Comparison of ENCODE assay signal across 1 cellular context in the genomic region with DNA sequence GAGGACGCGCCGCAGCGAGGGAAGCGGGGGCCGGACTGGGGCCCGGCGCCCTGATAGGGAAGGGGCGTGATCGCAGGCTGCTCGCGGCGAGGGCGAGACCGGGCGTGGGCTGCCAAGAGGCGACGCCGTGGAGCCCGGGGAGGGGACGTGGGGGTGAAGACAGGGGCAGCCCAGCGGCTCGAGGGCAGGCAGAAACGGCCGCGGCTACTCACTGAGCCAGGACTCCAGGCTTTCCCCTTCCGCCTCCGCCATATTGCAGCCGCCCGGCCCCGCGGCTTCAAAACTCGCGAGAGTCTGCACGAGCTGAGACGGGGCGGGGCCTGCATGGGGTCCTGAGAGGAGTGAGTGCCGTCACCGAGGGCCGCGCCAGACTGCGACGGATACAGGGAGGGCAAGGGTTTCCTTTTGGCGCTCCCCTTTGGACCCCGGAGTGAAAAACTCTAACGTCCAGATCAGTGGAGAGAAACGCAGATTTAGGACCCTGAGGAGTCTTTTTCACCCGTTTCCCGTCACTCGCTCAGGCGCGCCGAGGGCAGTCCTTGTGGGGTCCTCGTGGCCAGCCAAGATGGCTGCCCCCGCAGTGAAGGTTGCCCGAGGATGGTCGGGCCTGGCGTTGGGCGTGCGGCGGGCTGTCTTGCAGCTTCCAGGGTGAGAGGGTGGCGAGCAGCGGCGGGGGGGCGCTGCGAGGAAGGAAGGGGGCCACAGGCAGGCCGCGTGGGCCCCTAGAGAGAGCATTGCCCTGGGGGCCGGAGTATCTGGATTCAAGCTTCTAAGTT.
TF ChIP-seq lines count a peak whose summit lies in the region.

Gene GGA3, minus strand, starts transcription at position 271 of the 776 bp plus-strand sequence. Its CDS starts 19 bp downstream, at position 252.
Gene MRPS7, plus strand, starts transcription at position 544 of the 776 bp plus-strand sequence. Its CDS starts 22 bp downstream, at position 566.

TF ChIP-seq in K562, 482 proteins besides CTCF, POLR2A, EP300 and RAD21 (continued from another document and continues in another):
- TF ChIP-seq, protein P1, sequence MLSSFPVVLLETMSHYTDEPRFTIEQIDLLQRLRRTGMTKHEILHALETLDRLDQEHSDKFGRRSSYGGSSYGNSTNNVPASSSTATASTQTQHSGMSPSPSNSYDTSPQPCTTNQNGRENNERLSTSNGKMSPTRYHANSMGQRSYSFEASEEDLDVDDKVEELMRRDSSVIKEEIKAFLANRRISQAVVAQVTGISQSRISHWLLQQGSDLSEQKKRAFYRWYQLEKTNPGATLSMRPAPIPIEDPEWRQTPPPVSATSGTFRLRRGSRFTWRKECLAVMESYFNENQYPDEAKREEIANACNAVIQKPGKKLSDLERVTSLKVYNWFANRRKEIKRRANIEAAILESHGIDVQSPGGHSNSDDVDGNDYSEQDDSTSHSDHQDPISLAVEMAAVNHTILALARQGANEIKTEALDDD (IDR thresholded peaks at IDR 0.05): 0 out of 2 replicates have a peak, but pooled peaks have one; percentile 28
- no peak for TF ChIP-seq NELFE (IDR thresholded peaks at IDR 0.05; ENCODE audit: insufficient read depth, insufficient read length)
- TF ChIP-seq ZFX (CRISPR knock-in tag; IDR thresholded peaks at IDR 0.05): peak; percentile 83
- no peak for TF ChIP-seq GATA2 (CRISPR knock-in tag; IDR thresholded peaks at IDR 0.05)
- no peak for TF ChIP-seq ZNF512 (tag; IDR thresholded peaks at IDR 0.05)
- TF ChIP-seq, protein P2, sequence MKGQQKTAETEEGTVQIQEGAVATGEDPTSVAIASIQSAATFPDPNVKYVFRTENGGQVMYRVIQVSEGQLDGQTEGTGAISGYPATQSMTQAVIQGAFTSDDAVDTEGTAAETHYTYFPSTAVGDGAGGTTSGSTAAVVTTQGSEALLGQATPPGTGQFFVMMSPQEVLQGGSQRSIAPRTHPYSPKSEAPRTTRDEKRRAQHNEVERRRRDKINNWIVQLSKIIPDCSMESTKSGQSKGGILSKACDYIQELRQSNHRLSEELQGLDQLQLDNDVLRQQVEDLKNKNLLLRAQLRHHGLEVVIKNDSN (CRISPR knock-in tag; IDR thresholded peaks at IDR 0.05): peak; percentile 60
- no peak for TF ChIP-seq PTRF (tag; IDR thresholded peaks at IDR 0.05)
- TF ChIP-seq PRPF4 (IDR thresholded peaks at IDR 0.05; ENCODE audit: insufficient read depth, low read depth, low read length, poor library complexity, severe bottlenecking): no peak
- TF ChIP-seq CBX3 (IDR thresholded peaks at IDR 0.05; ENCODE audit: borderline replicate concordance in 1 of 2, low read length in 2 of 2): no peak
- no peak for TF ChIP-seq SMARCE1 (IDR thresholded peaks at IDR 0.05)
- TF ChIP-seq NFYB (IDR thresholded peaks at IDR 0.05; ENCODE audit: extremely low read depth, insufficient read length): no peak
- 0 out of 6 replicates have a peak, but pooled peaks of 1 of the 3 experiments have one; percentile 28 for TF ChIP-seq ZBTB11 (CRISPR knock-in tag; IDR thresholded peaks at IDR 0.05)
- TF ChIP-seq ZNF551 (CRISPR knock-in tag; IDR thresholded peaks at IDR 0.05): no peak
- TF ChIP-seq ZBED1 (IDR thresholded peaks at IDR 0.05): no peak; the same call in 1 of the 2 replicates
- TF ChIP-seq ZNF589 (CRISPR knock-in tag; IDR thresholded peaks at IDR 0.05; ENCODE audit: low read depth): no peak
- TF ChIP-seq ZNF785 (CRISPR knock-in tag; IDR thresholded peaks at IDR 0.05): no peak
- no peak; the same call in 1 of the 2 replicates for TF ChIP-seq NR3C1 (CRISPR knock-in tag; IDR thresholded peaks at IDR 0.05)
- no peak for TF ChIP-seq CBX2 (IDR thresholded peaks at IDR 0.05; ENCODE audit: insufficient read depth, low read length, poor library complexity, severe bottlenecking)
- TF ChIP-seq ZNF316 (IDR thresholded peaks at IDR 0.05): peak; percentile 9; the same call in 1 of the 2 replicates
- TF ChIP-seq JUNB (CRISPR knock-in tag; conservative IDR thresholded peaks at IDR 0.05): no peak
- TF ChIP-seq CREB1 (IDR thresholded peaks at IDR 0.05): peak; percentile 59
- peak; percentile 84 for TF ChIP-seq CREB1 (CRISPR knock-in tag; IDR thresholded peaks at IDR 0.05)
- TF ChIP-seq FOXP1 (CRISPR knock-in tag; IDR thresholded peaks at IDR 0.05): no peak
- no peak for TF ChIP-seq RFX1 (IDR thresholded peaks at IDR 0.05)
- no peak; the same call in 1 of the 2 replicates for TF ChIP-seq HDAC8 (tag; IDR thresholded peaks at IDR 0.05)
- TF ChIP-seq TAF1 (IDR thresholded peaks at IDR 0.05; ENCODE audit: control insufficient read depth, extremely low read depth, insufficient read depth, low read length, severe bottlenecking): peak; percentile 96
- TF ChIP-seq KDM2B (CRISPR knock-in tag; IDR thresholded peaks at IDR 0.05): no peak
- no peak for TF ChIP-seq ZNF165 (CRISPR knock-in tag; IDR thresholded peaks at IDR 0.05; ENCODE audit: borderline replicate concordance)
- no peak for TF ChIP-seq CHCHD3 (CRISPR knock-in tag; IDR thresholded peaks at IDR 0.05)
- TF ChIP-seq CHD1 (IDR thresholded peaks at IDR 0.05; ENCODE audit: low read length): no peak
- TF ChIP-seq ZNF398 (CRISPR knock-in tag; IDR thresholded peaks at IDR 0.05): no peak
- no peak for TF ChIP-seq PURB (CRISPR knock-in tag; IDR thresholded peaks at IDR 0.05; ENCODE audit: low read depth)
- peak in 1 of 2 experiments; percentile 98 for TF ChIP-seq NCOA2 (IDR thresholded peaks at IDR 0.05; ENCODE audit: partially characterized antibody in 2 of 2)
- TF ChIP-seq SREBF2 (CRISPR knock-in tag; IDR thresholded peaks at IDR 0.05): no peak
- TF ChIP-seq NFATC3 (IDR thresholded peaks at IDR 0.05): 0 out of 2 replicates have a peak, but pooled peaks have one; percentile 20
- TF ChIP-seq CREBBP (IDR thresholded peaks at IDR 0.05; ENCODE audit: low read depth, low read length): no peak
- TF ChIP-seq CC2D1A (IDR thresholded peaks at IDR 0.05): no peak
- no peak for TF ChIP-seq ZKSCAN3 (CRISPR knock-in tag; IDR thresholded peaks at IDR 0.05)
- TF ChIP-seq, protein P3, sequence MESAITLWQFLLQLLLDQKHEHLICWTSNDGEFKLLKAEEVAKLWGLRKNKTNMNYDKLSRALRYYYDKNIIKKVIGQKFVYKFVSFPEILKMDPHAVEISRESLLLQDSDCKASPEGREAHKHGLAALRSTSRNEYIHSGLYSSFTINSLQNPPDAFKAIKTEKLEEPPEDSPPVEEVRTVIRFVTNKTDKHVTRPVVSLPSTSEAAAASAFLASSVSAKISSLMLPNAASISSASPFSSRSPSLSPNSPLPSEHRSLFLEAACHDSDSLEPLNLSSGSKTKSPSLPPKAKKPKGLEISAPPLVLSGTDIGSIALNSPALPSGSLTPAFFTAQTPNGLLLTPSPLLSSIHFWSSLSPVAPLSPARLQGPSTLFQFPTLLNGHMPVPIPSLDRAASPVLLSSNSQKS (CRISPR knock-in tag; IDR thresholded peaks at IDR 0.05): no peak
- TF ChIP-seq ZBTB8A (IDR thresholded peaks at IDR 0.05; ENCODE audit: partially characterized antibody): no peak
- TF ChIP-seq E2F4 (CRISPR knock-in tag; IDR thresholded peaks at IDR 0.05; ENCODE audit: low read depth): no peak; the same call in 1 of the 2 replicates
- peak; percentile 50; the same call in 1 of the 2 replicates for TF ChIP-seq KLF1 (tag; IDR thresholded peaks at IDR 0.05)
- TF ChIP-seq SNIP1 (IDR thresholded peaks at IDR 0.05; ENCODE audit: low read depth): no peak
- peak; percentile 47 for TF ChIP-seq RB1 (IDR thresholded peaks at IDR 0.05; ENCODE audit: low read depth)
- peak; percentile 92 for TF ChIP-seq KDM5B (IDR thresholded peaks at IDR 0.05; ENCODE audit: insufficient replicate concordance, low read depth, low read length)
- TF ChIP-seq MEF2D (tag; conservative IDR thresholded peaks at IDR 0.05; ENCODE audit: low read depth): 0 out of 2 replicates have a peak, but pooled peaks have one; percentile 41
- TF ChIP-seq MNT (conservative IDR thresholded peaks at IDR 0.05): peak; percentile 89 to 91
- peak; percentile 48; the same call in 1 of the 2 replicates for TF ChIP-seq MXI1 (IDR thresholded peaks at IDR 0.05; ENCODE audit: low read depth, low read length)
- TF ChIP-seq ZKSCAN8 (CRISPR knock-in tag; IDR thresholded peaks at IDR 0.05): no peak
